1 cellular context compared by ENCODE assay signal in genomic region chr1:53752281-53752680, GRCh38.
TF ChIP-seq lines count a peak whose summit lies in the region.

No MANE protein-coding gene starts in this region.

TF ChIP-seq in IMR-90, 13 proteins besides CTCF, POLR2A, EP300 and RAD21:
- no peak for TF ChIP-seq RCOR1 (IDR thresholded peaks at IDR 0.05; ENCODE audit: insufficient replicate concordance, low read length)
- TF ChIP-seq USF2 (IDR thresholded peaks at IDR 0.05; ENCODE audit: low read depth, low read length), result no peak
- TF ChIP-seq MXI1 (IDR thresholded peaks at IDR 0.05; ENCODE audit: borderline replicate concordance, low read depth, low read length), result no peak
- no peak for TF ChIP-seq BHLHE40 (IDR thresholded peaks at IDR 0.05; ENCODE audit: low read depth, low read length)
- no peak for TF ChIP-seq SMC3 (IDR thresholded peaks at IDR 0.05; ENCODE audit: low read depth, low read length)
- TF ChIP-seq MAZ (IDR thresholded peaks at IDR 0.05; ENCODE audit: borderline replicate concordance, low read depth, low read length), result no peak
- no peak for TF ChIP-seq CHD1 (IDR thresholded peaks at IDR 0.05; ENCODE audit: low read depth, low read length)
- no peak for TF ChIP-seq FOS (IDR thresholded peaks at IDR 0.05; ENCODE audit: low read depth, low read length)
- no peak for TF ChIP-seq RFX5 (IDR thresholded peaks at IDR 0.05; ENCODE audit: low read depth, low read length)
- no peak for TF ChIP-seq CEBPB (IDR thresholded peaks at IDR 0.05; ENCODE audit: low read depth, low read length)
